23 cellular contexts compared by ENCODE assay signal in genomic region chr11:17162376-17162775, GRCh38. TPM values are rescaled to one million over a fixed set of nuclear protein-coding genes. Genes with fewer than 3 reads are reported as not detected.
A peak's percentile ranks its signal among the peaks of the same experiment; 100 is the strongest.
DNase-seq lines count a peak whose midpoint lies in the region; ATAC-seq, FAIRE-seq and TF ChIP-seq lines count a peak whose summit lies in the region.
"Had no signal": no experiment of that assay in that cellular context is flagged by ENCODE, and none has a peak within 500 bp of the region (broad histone marks: within the 10 kb centered on the region; RNA-seq: fewer than 3 reads in every experiment).

No MANE protein-coding gene starts in this region.

- no peaks in the 10 kb centered on the region for H3K9me2 ChIP-seq in Loucy (replicated peaks; ENCODE audit: low read depth, low read length)

- no peaks in the 10 kb centered on the region for H3F3A ChIP-seq in Loucy (ENCODE audit: low read depth)

- FAIRE-seq in HTR-8/SVneo (lab: Jason Lieb, UNC): no peak
- FAIRE-seq: bronchial epithelial cell had no signal

- peaks cover 51 to 65% (median 58%) of the 10 kb centered on the region in 3 donors for H3K4me1 Mint-ChIP-seq in CD8-positive, alpha-beta memory T cell
- peaks cover 54% of the 10 kb centered on the region for H3K4me1 Mint-ChIP-seq in central memory CD8-positive, alpha-beta T cell
- H3K4me1 Mint-ChIP-seq in natural killer cell treated with Interleukin-12 subunit alpha and Interleukin-12 subunit beta and Interleukin-15 and Interleukin-18, amount 100 ng/mL, for 72 hours (ENCODE audit: low read depth in 2 of 2): peaks cover 46 to 53% of the 10 kb centered on the region in 2 donors

- H3K27me3 ChIP-seq in CD8-positive, alpha-beta memory T cell (ENCODE audit: insufficient read depth, low read length, poor library complexity, severe bottlenecking): no peaks in the 10 kb centered on the region
- H3K27me3 ChIP-seq in Loucy (ENCODE audit: insufficient read depth, low read length, poor library complexity, severe bottlenecking): no peaks in the 10 kb centered on the region

- H3K9me3 ChIP-seq in CD8-positive, alpha-beta memory T cell (ENCODE audit: low read length): no peaks in the 10 kb centered on the region
- no peaks in the 10 kb centered on the region for H3K9me3 ChIP-seq in Loucy (ENCODE audit: insufficient read depth, low read depth, low read length)
- H3K9me3 ChIP-seq: thoracic aorta had no signal

- H3K4me3 ChIP-seq in CD8-positive, alpha-beta memory T cell (ENCODE audit: low read length): no peak overlapping the region
- peak overlapping the region; percentile 1 for H3K4me3 ChIP-seq in Loucy (ENCODE audit: low read length, poor library complexity, severe bottlenecking)
- H3K4me3 ChIP-seq: GM23248, smooth muscle cell, thoracic aorta had no signal

- no peak for TF ChIP-seq CTCF in Loucy (conservative IDR thresholded peaks at IDR 0.05; ENCODE audit: low read length)

- no peak for DNase-seq in CD8-positive, alpha-beta memory T cell
- no peak for DNase-seq in central memory CD8-positive, alpha-beta T cell (ENCODE audit: low spot score in 2 of 2)
- no peak for DNase-seq in natural killer cell treated with Interleukin-12 subunit alpha and Interleukin-12 subunit beta and Interleukin-15 and Interleukin-18, amount 100 ng/mL, for 72 hours (ENCODE audit: low spot score)
- no peak for DNase-seq in HTR-8/SVneo (ENCODE audit: insufficient read length, low spot score)
- DNase-seq in HuH-7 (ENCODE audit: low spot score): no peak
- DNase-seq: activated CD4-positive, alpha-beta T cell treated with anti-CD3 and anti-CD28 coated beads, Interleukin-2, amount 50 U/mL, for 1 hour; activated T-cell treated with anti-CD3 and anti-CD28 coated beads, Interleukin-2, amount 50 U/mL, for 1 hour; DMS153; effector CD4-positive, alpha-beta T cell; GM23248; islet precursor cell; KBM-7; mesenchymal stem cell; NCI-H1092; NCI-H2081; NCI-H510A; stimulated activated CD4-positive, alpha-beta T cell treated with anti-CD3 and anti-CD28 coated beads, Interleukin-4, amount 100 ng/mL, for 4 hours had no signal

- H3K9me3 Mint-ChIP-seq in CD8-positive, alpha-beta memory T cell: no peaks in the 10 kb centered on the region
- H3K9me3 Mint-ChIP-seq in central memory CD8-positive, alpha-beta T cell: no peaks in the 10 kb centered on the region
- peaks cover 3% of the 10 kb centered on the region for H3K9me3 Mint-ChIP-seq in natural killer cell treated with Interleukin-12 subunit alpha and Interleukin-12 subunit beta and Interleukin-15 and Interleukin-18, amount 100 ng/mL, for 72 hours
- H3K9me3 Mint-ChIP-seq: neural crest cell had no signal

- POLR2A ChIA-PET in CD8-positive, alpha-beta memory T cell (lab: Charles Lee): no interaction called here

- H3K36me3 ChIP-seq in CD8-positive, alpha-beta memory T cell (ENCODE audit: insufficient read depth, low read length): no peaks in the 10 kb centered on the region
- 0 out of 2 replicates have a peak, but pooled peaks cover 1% of the 10 kb centered on the region for H3K36me3 ChIP-seq in Loucy (ENCODE audit: insufficient read depth, low read length)
- H3K36me3 ChIP-seq: thoracic aorta had no signal

- H3K27me3 Mint-ChIP-seq in CD8-positive, alpha-beta memory T cell: peaks cover 0 to 1% of the 10 kb centered on the region in 2 donors
- no peaks in the 10 kb centered on the region for H3K27me3 Mint-ChIP-seq in central memory CD8-positive, alpha-beta T cell
- no peaks in the 10 kb centered on the region for H3K27me3 Mint-ChIP-seq in natural killer cell treated with Interleukin-12 subunit alpha and Interleukin-12 subunit beta and Interleukin-15 and Interleukin-18, amount 100 ng/mL, for 72 hours

- H3K9ac ChIP-seq in Loucy (ENCODE audit: low read depth, low read length, poor library complexity, severe bottlenecking): no peak overlapping the region
- H3K9ac ChIP-seq: GM23248 had no signal

- H3K79me2 ChIP-seq in Loucy (ENCODE audit: insufficient read depth, low read length): peaks cover 68% of the 10 kb centered on the region

- ATAC-seq in central memory CD8-positive, alpha-beta T cell (replicated peaks; ENCODE audit: extremely low read depth, poor library complexity, severe bottlenecking): no peak
- no peak for ATAC-seq in natural killer cell treated with Interleukin-12 subunit alpha and Interleukin-12 subunit beta and Interleukin-15 and Interleukin-18, amount 100 ng/mL, for 72 hours
- ATAC-seq in HG03108 (IDR thresholded peaks at IDR 0.05; ENCODE audit: unreplicated experiment): no peak

- H3K36me3 Mint-ChIP-seq in CD8-positive, alpha-beta memory T cell: peaks cover 0 to 18% (median 8%) of the 10 kb centered on the region in 3 donors
- peaks cover 2% of the 10 kb centered on the region for H3K36me3 Mint-ChIP-seq in central memory CD8-positive, alpha-beta T cell (ENCODE audit: insufficient read depth)
- no peaks in the 10 kb centered on the region for H3K36me3 Mint-ChIP-seq in natural killer cell treated with Interleukin-12 subunit alpha and Interleukin-12 subunit beta and Interleukin-15 and Interleukin-18, amount 100 ng/mL, for 72 hours

- no peak overlapping the region for H3K27ac ChIP-seq in CD8-positive, alpha-beta memory T cell (ENCODE audit: low read depth, low read length)
- H3K27ac ChIP-seq: GM23248 had no signal

- H3K4me2 ChIP-seq in Loucy (ENCODE audit: low read depth, low read length, poor library complexity, severe bottlenecking): peak overlapping the region; percentile 49
- H3K4me2 ChIP-seq: smooth muscle cell had no signal

- CTCF ChIA-PET in CD8-positive, alpha-beta memory T cell (lab: Charles Lee): no interaction called here

- H3K4me3 Mint-ChIP-seq in CD8-positive, alpha-beta memory T cell: peak overlapping the region in 4 of 7 donors; percentile 33 to 67 (median 38)
- no peak overlapping the region for H3K4me3 Mint-ChIP-seq in central memory CD8-positive, alpha-beta T cell
- peak overlapping the region; percentile 63 for H3K4me3 Mint-ChIP-seq in natural killer cell treated with Interleukin-12 subunit alpha and Interleukin-12 subunit beta and Interleukin-15 and Interleukin-18, amount 100 ng/mL, for 72 hours
- H3K4me3 Mint-ChIP-seq: neural crest cell had no signal

- peaks cover 33% of the 10 kb centered on the region for H3K4me1 ChIP-seq in CD8-positive, alpha-beta memory T cell (ENCODE audit: insufficient read depth, low read length)
- H3K4me1 ChIP-seq in Loucy (ENCODE audit: insufficient read depth, low read length, poor library complexity, severe bottlenecking): peaks cover 48% of the 10 kb centered on the region

- no peaks in the 10 kb centered on the region for H4K20me1 ChIP-seq in Loucy (ENCODE audit: insufficient read depth, low read length, poor library complexity, severe bottlenecking)

- peak overlapping the region; percentile 22 to 88 (median 78) for H3K27ac Mint-ChIP-seq in CD8-positive, alpha-beta memory T cell
- H3K27ac Mint-ChIP-seq in central memory CD8-positive, alpha-beta T cell (ENCODE audit: low read depth): peak overlapping the region; percentile 62
- peak overlapping the region; percentile 62 to 88 for H3K27ac Mint-ChIP-seq in natural killer cell treated with Interleukin-12 subunit alpha and Interleukin-12 subunit beta and Interleukin-15 and Interleukin-18, amount 100 ng/mL, for 72 hours

- no peak overlapping the region for H2AFZ ChIP-seq in Loucy (ENCODE audit: low read length)
- H2AFZ ChIP-seq: GM23248 had no signal

RNA-seq across cellular contexts. Expression of gene PIK3C2A, which starts 45.4 kb away (rescaled TPM):
- total RNA-seq in CD8-positive, alpha-beta memory T cell: 10 to 100 TPM; 30.4 to 33.0 TPM
- 8.1 TPM for polyA plus RNA-seq in CD8-positive, alpha-beta memory T cell
- total RNA-seq in natural killer cell treated with Interleukin-12 subunit alpha and Interleukin-12 subunit beta and Interleukin-15 and Interleukin-18, amount 100 ng/mL, for 72 hours: 10 to 100 TPM; 25.7 to 37.3 TPM
